ENCODE assay signal across 8 cellular contexts in genomic region chr17:8994319-8994718, GRCh38. TPM values are rescaled to one million over a fixed set of nuclear protein-coding genes. Genes with fewer than 3 reads are reported as not detected.
DNase-seq lines count a peak whose midpoint lies in the region; ATAC-seq, FAIRE-seq and TF ChIP-seq lines count a peak whose summit lies in the region.

No MANE protein-coding gene starts in this region.

- H3K4me3 ChIP-seq in A673 (ENCODE audit: low read depth, low read length, poor library complexity, severe bottlenecking), result no peak overlapping the region
- no peak overlapping the region for H3K4me3 ChIP-seq in Peyer's patch

- H3K27ac ChIP-seq in A673 (ENCODE audit: low read depth, low read length, poor library complexity, severe bottlenecking) (no peak overlapping the region), Peyer's patch (no peak overlapping the region)

- ATAC-seq in activated T-helper 17 cell treated with anti-CD3 and anti-CD28 coated beads, Interleukin-2, amount 50 U/mL, for 72 hours (replicated peaks), result peak; percentile 79
- ATAC-seq in sciatic nerve (peak; percentile 83), HG02642 (IDR thresholded peaks at IDR 0.05; ENCODE audit: poor library complexity, unreplicated experiment) (no peak)

- FAIRE-seq in GM19239 (lab: Jason Lieb, UNC), result peak; percentile 63

- no peaks in the 10 kb centered on the region for H3K9me3 Mint-ChIP-seq in activated T-helper 17 cell treated with anti-CD3 and anti-CD28 coated beads, Interleukin-2, amount 50 U/mL, for 72 hours

- peaks cover 4% of the 10 kb centered on the region for H3K27me3 Mint-ChIP-seq in activated T-helper 17 cell treated with anti-CD3 and anti-CD28 coated beads, Interleukin-2, amount 50 U/mL, for 72 hours

- H3K4me1 Mint-ChIP-seq in activated T-helper 17 cell treated with anti-CD3 and anti-CD28 coated beads, Interleukin-2, amount 50 U/mL, for 72 hours, result no peaks in the 10 kb centered on the region

- POLR2A ChIA-PET in A673 (lab: Charles Lee; ENCODE audit: low non-redundant PET), result no interaction called here

- no TSS peak for BruUV-seq in A673 (replicated peaks; lab: Mats Ljungman, UMichigan)

- TF ChIP-seq CTCF in A673 (conservative IDR thresholded peaks at IDR 0.05; ENCODE audit: low read depth, low read length) (peak; percentile 95), Peyer's patch (IDR thresholded peaks at IDR 0.05) (peak; percentile 45 to 69 (median 62))

- H3K9me3 ChIP-seq in A673 (ENCODE audit: low read depth, low read length, poor library complexity, severe bottlenecking) (no peaks in the 10 kb centered on the region), Peyer's patch (no peaks in the 10 kb centered on the region)

- no peak overlapping the region for H3K4me3 Mint-ChIP-seq in activated T-helper 17 cell treated with anti-CD3 and anti-CD28 coated beads, Interleukin-2, amount 50 U/mL, for 72 hours

- CTCF ChIA-PET in A673 (lab: Charles Lee), result interaction anchor here (0.6 to 0.7 kb wide), 2 partner anchors 74 to 661 kb away, joined by 6 to 7 read pairs; no protein-coding TSS in a partner anchor

- peak; percentile 84 for DNase-seq in A673 (ENCODE audit: low spot score)
- DNase-seq in GM19239 (ENCODE audit: insufficient read length, low spot score), result no peak
- peak; percentile 68 to 81 (median 73) for DNase-seq in Peyer's patch
- DNase-seq in glomerular visceral epithelial cell (ENCODE audit: extremely low spot score), result peak; percentile 25
- DNase-seq in sciatic nerve (ENCODE audit: low spot score), result peak; percentile 89
- DNase-seq in NCI-H2171 (lab: John Stamatoyannopoulos, UW), result no peak

- no peak for TF ChIP-seq POLR2A in Peyer's patch (IDR thresholded peaks at IDR 0.05)

- H3K4me1 ChIP-seq in A673 (ENCODE audit: insufficient read depth, low read length, poor library complexity, severe bottlenecking) (no peaks in the 10 kb centered on the region), Peyer's patch (no peaks in the 10 kb centered on the region)

- intact Hi-C loops in A673 (cut with micrococcal nuclease; ENCODE audit: unreplicated experiment), result loop anchor here (2.0 to 10.0 kb wide), 2 partner anchors 410 to 528 kb away; no protein-coding TSS in a partner anchor
- intact Hi-C loops in sciatic nerve (cut with DNase I), result no loop called here

- H3K27me3 ChIP-seq in A673 (replicated peaks; ENCODE audit: insufficient read depth, low read depth, low read length, poor library complexity) (no peaks in the 10 kb centered on the region), Peyer's patch (no peaks in the 10 kb centered on the region)

- H3K36me3 ChIP-seq in A673 (ENCODE audit: insufficient read depth, low read length, poor library complexity, severe bottlenecking), result no peaks in the 10 kb centered on the region
- H3K36me3 ChIP-seq in Peyer's patch, result no peaks in the 10 kb centered on the region

- H3K27ac Mint-ChIP-seq in activated T-helper 17 cell treated with anti-CD3 and anti-CD28 coated beads, Interleukin-2, amount 50 U/mL, for 72 hours, result no peak overlapping the region

- no peaks in the 10 kb centered on the region for H3K36me3 Mint-ChIP-seq in activated T-helper 17 cell treated with anti-CD3 and anti-CD28 coated beads, Interleukin-2, amount 50 U/mL, for 72 hours (ENCODE audit: low read depth)

RNA-seq across cellular contexts. Expression of gene NTN1, which starts 27.0 kb away (rescaled TPM):
- 4.3 TPM in 2 replicates for total RNA-seq in A673 (2021)
- 10 to 100 TPM in 2 of 4 donors, 1 to 10 TPM in 2; 4.0 to 17.3 (median 10.9) TPM for total RNA-seq in Peyer's patch
- total RNA-seq in activated T-helper 17 cell treated with anti-CD3 and anti-CD28 coated beads, Interleukin-2, amount 50 U/mL, for 72 hours, result under 1 TPM; 0.63 to 0.87 TPM
- 22.8 TPM for total RNA-seq in sciatic nerve

RNA-seq across cellular contexts. Expression of gene PIK3R5, which starts 28.8 kb away (rescaled TPM):
- total RNA-seq in A673 (2021), result 0.09 and 0.24 TPM in 2 replicates
- 10 to 100 TPM in 2 of 4 donors, 1 to 10 TPM in 2; 6.3 to 74.3 (median 10.3) TPM for total RNA-seq in Peyer's patch
- total RNA-seq in activated T-helper 17 cell treated with anti-CD3 and anti-CD28 coated beads, Interleukin-2, amount 50 U/mL, for 72 hours, result 10 to 100 TPM; 47.2 to 78.6 TPM
- 15.1 TPM for total RNA-seq in sciatic nerve

Comparison
In these comparisons a context has a peak if more than half of its experiments do, and no peak if none do; other contexts are left out.
1. DNase-seq: peak in A673 (single experiment), Peyer's patch (3 of 3), glomerular visceral epithelial cell (single experiment) and sciatic nerve (single experiment); none in GM19239 (single experiment) and NCI-H2171 (single experiment).